ENCODE assay signal across 20 cellular contexts in the genomic region with DNA sequence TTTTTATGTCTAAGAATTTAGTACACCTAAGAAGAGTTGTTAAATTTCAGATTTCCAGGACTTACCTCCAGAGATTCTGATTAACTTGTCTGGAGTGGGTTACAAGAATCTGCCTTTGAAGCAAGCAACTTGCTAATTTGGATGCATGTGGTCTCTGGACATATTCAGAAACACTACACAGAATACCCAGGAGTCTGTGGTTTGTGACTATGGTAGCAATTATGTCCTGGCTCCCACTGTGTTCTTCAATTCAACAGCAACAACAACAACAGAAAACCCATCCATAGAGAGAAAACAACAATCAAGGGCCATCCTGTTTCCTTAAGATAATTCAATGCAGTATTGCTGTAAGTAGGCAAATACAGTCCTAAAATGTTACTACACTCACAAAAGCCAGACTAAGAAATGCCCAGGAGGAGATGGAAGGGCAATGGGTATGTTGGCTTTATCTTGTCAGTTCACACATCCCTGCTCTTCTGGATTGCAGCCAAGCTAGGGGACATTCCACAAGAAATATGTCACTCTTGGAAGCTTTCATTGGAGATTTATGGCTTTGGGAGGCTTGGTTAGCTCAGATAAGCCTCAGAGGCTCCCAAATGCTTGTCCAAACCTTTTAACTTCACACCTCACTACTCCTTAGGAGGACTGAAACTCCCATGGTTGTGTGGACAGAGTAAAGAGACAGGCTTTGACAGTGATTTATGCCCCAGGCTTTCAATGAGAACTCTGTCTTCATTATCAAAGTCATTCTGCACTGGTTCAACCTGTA.
DNase-seq lines count a peak whose midpoint lies in the region; ATAC-seq and TF ChIP-seq lines count a peak whose summit lies in the region.
"Had no signal": no experiment of that assay in that cellular context is flagged by ENCODE, and none has a peak within 500 bp of the region (broad histone marks: within the 10 kb centered on the region; RNA-seq: fewer than 3 reads in every experiment).

No MANE protein-coding gene starts in this region.

- no peaks in the 10 kb centered on the region for H3F3A ChIP-seq in GM23248 (ENCODE audit: insufficient read depth)

- DNase-seq in Caco-2 (peak; percentile 16 to 32), GM23248 (peak; percentile 16), myocyte (ENCODE audit: low read depth) (peak; percentile 63), GOT3 (lab: John Stamatoyannopoulos, UW) (no peak), cerebellum (ENCODE audit: low spot score) (no peak)
- DNase-seq: activated T-cell treated with anti-CD3 and anti-CD28 coated beads, Interleukin-2, amount 50 U/mL, for 24 hours; brain microvascular endothelial cell; CD8-positive, alpha-beta T cell; cortex of kidney; DND-41; NCI-H146; NCI-H2171 treated with DMSO at 0.1 percent for 48 hours; NCI-H526 treated with DMSO at 0.1 percent for 48 hours; Right ventricle myocardium superior; stimulated activated CD4-positive, alpha-beta T cell treated with anti-CD3 and anti-CD28 coated beads, Interleukin-2, amount 100 ng/mL, for 48 hours; stimulated activated naive CD4-positive, alpha-beta T cell treated with Interleukin-2 at 50 U/mL for 16 hours had no signal

- no peaks in the 10 kb centered on the region for H3K9me3 ChIP-seq in Caco-2
- no peaks in the 10 kb centered on the region for H3K9me3 ChIP-seq in GM23248 (ENCODE audit: low read depth)

- no peaks in the 10 kb centered on the region for H3K36me3 ChIP-seq in Caco-2 (ENCODE audit: control insufficient read depth, insufficient read depth, low read length)
- H3K36me3 ChIP-seq in GM23248 (ENCODE audit: low read depth), result no peaks in the 10 kb centered on the region
- H3K36me3 ChIP-seq: brain microvascular endothelial cell had no signal

- no peak for ATAC-seq in HG03139 (IDR thresholded peaks at IDR 0.05; ENCODE audit: unreplicated experiment)
- ATAC-seq: CD8-positive, alpha-beta T cell; HepG2 had no signal

- peaks cover 7% of the 10 kb centered on the region for H3K4me1 Mint-ChIP-seq in Caco-2 (ENCODE audit: low read depth, unreplicated experiment)

- intact Hi-C loops in Caco-2 (cut with micrococcal nuclease; ENCODE audit: unreplicated experiment), result no loop called here

- no peaks in the 10 kb centered on the region for H3K27me3 ChIP-seq in Caco-2 (replicated peaks; ENCODE audit: control insufficient read depth, insufficient read depth, low read length)
- H3K27me3 ChIP-seq in GM23248 (replicated peaks; ENCODE audit: insufficient read depth), result no peaks in the 10 kb centered on the region
- H3K27me3 ChIP-seq: brain microvascular endothelial cell had no signal

- in situ Hi-C loops in GM23248 (cut with MboI), result no loop called here

- POLR2A ChIA-PET in Caco-2 (lab: Charles Lee), result no interaction called here

- H4K20me1 ChIP-seq in GM23248 (ENCODE audit: insufficient read depth), result no peaks in the 10 kb centered on the region

- no peaks in the 10 kb centered on the region for H3K79me2 ChIP-seq in GM23248 (ENCODE audit: insufficient read depth)

- H3K27ac ChIP-seq in GM23248 (no peak overlapping the region), VCaP (peak overlapping the region; percentile 67)
- H3K27ac ChIP-seq: brain microvascular endothelial cell, HL-60 had no signal

- no peaks in the 10 kb centered on the region for H3K9me3 Mint-ChIP-seq in Caco-2 (ENCODE audit: unreplicated experiment)
- H3K9me3 Mint-ChIP-seq: activated T-cell treated with anti-CD3 and anti-CD28 coated beads, Interleukin-2, amount 50 U/mL, for 24 hours; CD8-positive, alpha-beta T cell had no signal

- H3K36me3 Mint-ChIP-seq in Caco-2 (ENCODE audit: insufficient read depth, unreplicated experiment), result no peaks in the 10 kb centered on the region
- H3K36me3 Mint-ChIP-seq: CD8-positive, alpha-beta T cell had no signal

- H3K9me2 ChIP-seq in GM23248 (ENCODE audit: insufficient read depth), result no peaks in the 10 kb centered on the region

- H3K4me3 Mint-ChIP-seq in Caco-2 (ENCODE audit: unreplicated experiment), result no peak overlapping the region
- H3K4me3 Mint-ChIP-seq: activated T-cell treated with anti-CD3 and anti-CD28 coated beads, Interleukin-2, amount 50 U/mL, for 24 hours; CD8-positive, alpha-beta T cell had no signal

- BruUV-seq in Caco-2 (replicated peaks; lab: Mats Ljungman, UMichigan), result no TSS peak

- TF ChIP-seq CTCF in Caco-2 (IDR thresholded peaks at IDR 0.05; ENCODE audit: insufficient read depth in 1 of 2, low read depth in 1 of 2, low read length in 1 of 2, severe bottlenecking in 1 of 2, unreplicated experiment in 1 of 2) (no peak), VCaP (conservative IDR thresholded peaks at IDR 0.05) (no peak)

- CTCF ChIA-PET in Caco-2 (lab: Charles Lee), result no interaction called here

- H3K27me3 Mint-ChIP-seq in Caco-2 (ENCODE audit: insufficient read depth, unreplicated experiment), result peaks cover 9% of the 10 kb centered on the region

- H3K4me3 ChIP-seq in Caco-2 (ENCODE audit: low read depth, low read length) (no peak overlapping the region), GM23248 (no peak overlapping the region)

- H3K27ac Mint-ChIP-seq in Caco-2 (ENCODE audit: unreplicated experiment), result no peak overlapping the region
- H3K27ac Mint-ChIP-seq: activated T-cell treated with anti-CD3 and anti-CD28 coated beads, Interleukin-2, amount 50 U/mL, for 24 hours; CD8-positive, alpha-beta T cell had no signal

- H3K4me1 ChIP-seq in Caco-2, result peaks cover 13% of the 10 kb centered on the region; the same call in 1 of the 2 replicates
- no peaks in the 10 kb centered on the region for H3K4me1 ChIP-seq in GM23248 (ENCODE audit: insufficient read depth)

- H3K4me2 ChIP-seq in GM23248 (ENCODE audit: unreplicated experiment), result no peak overlapping the region

- no peak overlapping the region for H3K9ac ChIP-seq in GM23248

- H2AFZ ChIP-seq in GM23248, result no peak overlapping the region

Comparison
In these comparisons a context has a peak if more than half of its experiments do, and no peak if none do; other contexts are left out.
1. DNase-seq: peak in Caco-2 (2 of 2), GM23248 (single experiment) and myocyte (single experiment); none in GOT3 (single experiment) and cerebellum (single experiment).